Comparison of ENCODE assay signal across 1 cellular context in genomic region chr16:11330526-11331237, GRCh38.
TF ChIP-seq lines count a peak whose summit lies in the region.

No MANE protein-coding gene starts in this region.

TF ChIP-seq in IMR-90, 13 proteins besides CTCF, POLR2A, EP300 and RAD21:
- TF ChIP-seq RFX5 (IDR thresholded peaks at IDR 0.05; ENCODE audit: low read depth, low read length) (no peak), MAFK (IDR thresholded peaks at IDR 0.05; ENCODE audit: low read depth, low read length) (no peak), SMC3 (IDR thresholded peaks at IDR 0.05; ENCODE audit: low read depth, low read length) (no peak), MXI1 (IDR thresholded peaks at IDR 0.05; ENCODE audit: borderline replicate concordance, low read depth, low read length) (no peak), MAZ (IDR thresholded peaks at IDR 0.05; ENCODE audit: borderline replicate concordance, low read depth, low read length) (no peak), BHLHE40 (IDR thresholded peaks at IDR 0.05; ENCODE audit: low read depth, low read length) (no peak)
